15 cellular contexts compared by ENCODE assay signal in the genomic region with DNA sequence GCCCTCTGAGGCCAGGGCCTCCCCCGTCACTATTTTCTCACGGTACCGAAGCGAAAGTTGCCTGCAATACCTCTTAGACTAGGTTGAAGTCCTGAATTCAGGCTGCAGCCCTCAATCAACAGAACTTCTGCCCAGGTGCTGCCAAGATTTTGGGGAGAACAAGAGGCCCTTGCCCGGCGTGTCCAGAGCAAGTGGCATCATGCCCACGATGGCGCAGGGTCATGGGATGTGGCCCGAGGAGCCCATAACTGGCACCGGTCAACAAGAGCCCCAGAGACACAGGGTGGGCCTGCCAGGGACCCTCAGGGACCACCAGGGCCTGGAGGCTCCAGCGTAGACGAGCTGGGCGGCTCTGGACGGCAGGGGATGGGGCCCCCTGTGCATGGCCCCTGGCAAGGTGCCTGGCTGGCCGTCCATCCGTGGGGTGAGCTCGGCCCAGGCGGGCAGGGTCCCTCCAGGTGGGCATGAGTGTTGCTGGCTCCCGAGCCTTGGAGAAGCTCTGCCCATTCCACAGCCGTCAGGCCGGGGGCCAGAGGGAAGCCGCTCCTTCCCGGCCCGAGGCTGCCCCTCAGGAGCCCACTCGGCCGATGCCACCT. TPM values are rescaled to one million over a fixed set of nuclear protein-coding genes. Genes with fewer than 3 reads are reported as not detected.
DNase-seq lines count a peak whose midpoint lies in the region; ATAC-seq and TF ChIP-seq lines count a peak whose summit lies in the region.
"Had no signal": no experiment of that assay in that cellular context is flagged by ENCODE, and none has a peak within 500 bp of the region (broad histone marks: within the 10 kb centered on the region; RNA-seq: fewer than 3 reads in every experiment).

No MANE protein-coding gene starts in this region.

- peaks cover 28 to 46% (median 41%) of the 10 kb centered on the region in 10 experiments for H3K4me1 ChIP-seq in BLaER1 treated with 17β-estradiol and CSF1 and Interleukin-3, amounts not matched to agents 10 nM and 100 nM
- H3K4me1 ChIP-seq in thoracic aorta (ENCODE audit: control insufficient read depth in 1 of 2, low read depth in 2 of 2) (peaks cover 35 to 69% of the 10 kb centered on the region in 2 donors), neural progenitor cell (no peaks in the 10 kb centered on the region)

- peaks cover 29% of the 10 kb centered on the region for H3K4me1 Mint-ChIP-seq in neural progenitor cell
- peaks cover 19% of the 10 kb centered on the region for H3K4me1 Mint-ChIP-seq in activated CD8-positive, alpha-beta memory T cell treated with anti-CD3 and anti-CD28 coated beads, Interleukin-2, amount 10 ng/mL, durations not matched to agents 7 days and 5 days

- no peak overlapping the region for H3K4me3 ChIP-seq in BLaER1 treated with 17β-estradiol and CSF1 and Interleukin-3, amounts not matched to agents 10 nM and 100 nM
- H3K4me3 ChIP-seq in WERI-Rb-1 (ENCODE audit: low read depth, low read length) (no peak overlapping the region), thoracic aorta (no peak overlapping the region), neural progenitor cell (no peak overlapping the region)
- H3K4me3 ChIP-seq: GM23248 had no signal

- TF ChIP-seq CTCF in WERI-Rb-1 (IDR thresholded peaks at IDR 0.05; ENCODE audit: low read depth, low read length): no peak
- TF ChIP-seq CTCF in thoracic aorta (IDR thresholded peaks at IDR 0.05): no peak
- no peak for TF ChIP-seq CTCF in neural progenitor cell (IDR thresholded peaks at IDR 0.05)

- peaks cover 4% of the 10 kb centered on the region for H3F3A ChIP-seq in neural progenitor cell (ENCODE audit: low read depth)

- DNase-seq in WERI-Rb-1: no peak
- no peak for DNase-seq in left colon
- DNase-seq in thoracic aorta (ENCODE audit: low spot score): no peak
- DNase-seq in neural progenitor cell (ENCODE audit: low spot score): no peak
- DNase-seq in activated CD8-positive, alpha-beta memory T cell treated with anti-CD3 and anti-CD28 coated beads, Interleukin-2, amount 10 ng/mL, durations not matched to agents 7 days and 5 days: no peak
- no peak for DNase-seq in activated naive CD4-positive, alpha-beta T cell (lab: John Stamatoyannopoulos, UW)
- DNase-seq: CD4-positive, CD25-positive, alpha-beta regulatory T cell; Kasumi-1; NCI-H1930; NCI-H2171; NCI-H82 had no signal

- peak overlapping the region in 10 of 11 experiments; percentile 26 to 70 (median 63); a peak in 13 of 22 replicates for H3K9ac ChIP-seq in BLaER1 treated with 17β-estradiol and CSF1 and Interleukin-3, amounts not matched to agents 10 nM and 100 nM
- H3K9ac ChIP-seq in neural progenitor cell: no peak overlapping the region

- H3K27me3 Mint-ChIP-seq in neural progenitor cell (ENCODE audit: insufficient read depth, low read depth): peaks cover 2% of the 10 kb centered on the region
- H3K27me3 Mint-ChIP-seq in activated CD8-positive, alpha-beta memory T cell treated with anti-CD3 and anti-CD28 coated beads, Interleukin-2, amount 10 ng/mL, durations not matched to agents 7 days and 5 days: peaks cover 3% of the 10 kb centered on the region

- ATAC-seq in left colon (peak; percentile 1), thoracic aorta (ENCODE audit: insufficient number of reproducible peaks, low FRiP score, low read depth) (no peak), HG03439 (IDR thresholded peaks at IDR 0.05; ENCODE audit: unreplicated experiment) (no peak)
- ATAC-seq in activated CD8-positive, alpha-beta memory T cell treated with anti-CD3 and anti-CD28 coated beads, Interleukin-2, amount 10 ng/mL, durations not matched to agents 7 days and 5 days: no peak
- ATAC-seq: Panc1 had no signal

- no peak overlapping the region for H3K4me3 Mint-ChIP-seq in neural progenitor cell
- no peak overlapping the region for H3K4me3 Mint-ChIP-seq in activated CD8-positive, alpha-beta memory T cell treated with anti-CD3 and anti-CD28 coated beads, Interleukin-2, amount 10 ng/mL, durations not matched to agents 7 days and 5 days
- H3K4me3 Mint-ChIP-seq: CD4-positive, CD25-positive, alpha-beta regulatory T cell had no signal

- no peak overlapping the region for H2AFZ ChIP-seq in neural progenitor cell (replicated peaks)
- H2AFZ ChIP-seq: GM23248 had no signal

- H3K27me3 ChIP-seq in BLaER1 treated with 17β-estradiol and CSF1 and Interleukin-3, amounts not matched to agents 10 nM and 100 nM: no peaks in the 10 kb centered on the region
- H3K27me3 ChIP-seq in WERI-Rb-1 (ENCODE audit: insufficient read depth, low read depth, severe bottlenecking) (no peaks in the 10 kb centered on the region), thoracic aorta (replicated peaks; ENCODE audit: insufficient read depth) (no peaks in the 10 kb centered on the region), neural progenitor cell (no peaks in the 10 kb centered on the region)

- H3K79me2 ChIP-seq in neural progenitor cell (ENCODE audit: low read depth): no peaks in the 10 kb centered on the region

- H3K9me3 Mint-ChIP-seq in neural progenitor cell: no peaks in the 10 kb centered on the region
- H3K9me3 Mint-ChIP-seq in activated CD8-positive, alpha-beta memory T cell treated with anti-CD3 and anti-CD28 coated beads, Interleukin-2, amount 10 ng/mL, durations not matched to agents 7 days and 5 days (ENCODE audit: low read depth): no peaks in the 10 kb centered on the region

- peaks cover 3% of the 10 kb centered on the region for H3K36me3 Mint-ChIP-seq in neural progenitor cell
- no peaks in the 10 kb centered on the region for H3K36me3 Mint-ChIP-seq in activated CD8-positive, alpha-beta memory T cell treated with anti-CD3 and anti-CD28 coated beads, Interleukin-2, amount 10 ng/mL, durations not matched to agents 7 days and 5 days

- H3K27ac ChIP-seq in BLaER1 treated with 17β-estradiol and CSF1 and Interleukin-3, amounts not matched to agents 10 nM and 100 nM: peak overlapping the region in 8 of 11 experiments; percentile 68 to 77 (median 72); a peak in 15 of 22 replicates
- H3K27ac ChIP-seq in WERI-Rb-1: peak overlapping the region; percentile 32
- H3K27ac ChIP-seq in thoracic aorta: peak overlapping the region; percentile 72 to 92
- no peak overlapping the region for H3K27ac ChIP-seq in neural progenitor cell

- H3K4me2 ChIP-seq in BLaER1 treated with 17β-estradiol and CSF1 and Interleukin-3, amounts not matched to agents 10 nM and 100 nM: peak overlapping the region in 9 of 11 experiments; percentile 7 to 70 (median 60); a peak in 8 of 22 replicates
- H3K4me2 ChIP-seq in neural progenitor cell: no peak overlapping the region

- peaks cover 65 to 76% (median 74%) of the 10 kb centered on the region in 11 experiments for H4K20me1 ChIP-seq in BLaER1 treated with 17β-estradiol and CSF1 and Interleukin-3, amounts not matched to agents 10 nM and 100 nM
- no peaks in the 10 kb centered on the region for H4K20me1 ChIP-seq in neural progenitor cell (ENCODE audit: low read depth)

- no peak overlapping the region for H3K27ac Mint-ChIP-seq in neural progenitor cell
- no peak overlapping the region for H3K27ac Mint-ChIP-seq in activated CD8-positive, alpha-beta memory T cell treated with anti-CD3 and anti-CD28 coated beads, Interleukin-2, amount 10 ng/mL, durations not matched to agents 7 days and 5 days
- H3K27ac Mint-ChIP-seq: CD4-positive, CD25-positive, alpha-beta regulatory T cell had no signal

- intact Hi-C loops in left colon (cut with DNase I, micrococcal nuclease): loop anchor here in 1 of 2 donors (5.0 kb wide), 1 partner anchor 129 kb away; no protein-coding TSS in a partner anchor

- CTCF ChIA-PET in activated CD8-positive, alpha-beta memory T cell treated with anti-CD3 and anti-CD28 coated beads, Interleukin-2, amount 10 ng/mL, durations not matched to agents 7 days and 5 days (lab: Charles Lee): no interaction called here

- peaks cover 41 to 68% (median 61%) of the 10 kb centered on the region in 11 experiments for H3K36me3 ChIP-seq in BLaER1 treated with 17β-estradiol and CSF1 and Interleukin-3, amounts not matched to agents 10 nM and 100 nM
- H3K36me3 ChIP-seq in WERI-Rb-1 (peaks cover 39% of the 10 kb centered on the region), thoracic aorta (peaks cover 24% of the 10 kb centered on the region), neural progenitor cell (no peaks in the 10 kb centered on the region)

- H3K9me3 ChIP-seq in BLaER1 treated with 17β-estradiol and CSF1 and Interleukin-3, amounts not matched to agents 10 nM and 100 nM (replicated peaks in 1 of 11): peaks cover 14 to 46% (median 28%) of the 10 kb centered on the region in 11 experiments
- H3K9me3 ChIP-seq in WERI-Rb-1 (ENCODE audit: severe bottlenecking) (no peaks in the 10 kb centered on the region), thoracic aorta (no peaks in the 10 kb centered on the region), neural progenitor cell (ENCODE audit: low read depth) (no peaks in the 10 kb centered on the region)

RNA-seq across cellular contexts. Expression of gene GAS6, which starts 45.1 kb away (rescaled TPM):
- total RNA-seq in left colon (100 to 1,000 TPM; 125 to 185 TPM), thoracic aorta (1,000 to 10,000 TPM in 1 of 2 donors, 100 to 1,000 TPM in 1; 854 to 1,319 TPM), neural progenitor cell (ENCODE audit: low replicate concordance) (12.8 and 31.7 TPM in 2 replicates)
- under 1 TPM; 0.15 to 0.23 TPM for total RNA-seq in activated CD8-positive, alpha-beta memory T cell treated with anti-CD3 and anti-CD28 coated beads, Interleukin-2, amount 10 ng/mL, durations not matched to agents 7 days and 5 days

RNA-seq across cellular contexts. Expression of gene TMEM255B, which starts 59.8 kb away (rescaled TPM):
- total RNA-seq in left colon: 1 to 10 TPM; 1.9 to 2.4 TPM
- 10 to 100 TPM; 11.2 to 14.9 TPM for total RNA-seq in thoracic aorta
- 0.26 and 1.8 TPM in 2 replicates for total RNA-seq in neural progenitor cell (ENCODE audit: low replicate concordance)
- total RNA-seq in activated CD8-positive, alpha-beta memory T cell treated with anti-CD3 and anti-CD28 coated beads, Interleukin-2, amount 10 ng/mL, durations not matched to agents 7 days and 5 days: 1 to 10 TPM in 1 of 2 experiments, under 1 TPM in 1; 0.87 to 1.3 TPM
- total RNA-seq: GM23248 had no signal

Comparison
In these comparisons a context has a peak if more than half of its experiments do, and no peak if none do; other contexts are left out.
1. RNA of gene GAS6, which starts 45.1 kb away (total RNA-seq): 854 to 1,319 TPM in thoracic aorta, 125 to 185 TPM in left colon and 12.8 to 31.7 TPM in neural progenitor cell; 0.15 to 0.23 TPM in activated CD8-positive, alpha-beta memory T cell treated with anti-CD3 and anti-CD28 coated beads, Interleukin-2, amount 10 ng/mL, durations not matched to agents 7 days and 5 days; every median in the first group is over 10 times any median in the second.